ENCODE assay signal across 8 cellular contexts in the genomic region with DNA sequence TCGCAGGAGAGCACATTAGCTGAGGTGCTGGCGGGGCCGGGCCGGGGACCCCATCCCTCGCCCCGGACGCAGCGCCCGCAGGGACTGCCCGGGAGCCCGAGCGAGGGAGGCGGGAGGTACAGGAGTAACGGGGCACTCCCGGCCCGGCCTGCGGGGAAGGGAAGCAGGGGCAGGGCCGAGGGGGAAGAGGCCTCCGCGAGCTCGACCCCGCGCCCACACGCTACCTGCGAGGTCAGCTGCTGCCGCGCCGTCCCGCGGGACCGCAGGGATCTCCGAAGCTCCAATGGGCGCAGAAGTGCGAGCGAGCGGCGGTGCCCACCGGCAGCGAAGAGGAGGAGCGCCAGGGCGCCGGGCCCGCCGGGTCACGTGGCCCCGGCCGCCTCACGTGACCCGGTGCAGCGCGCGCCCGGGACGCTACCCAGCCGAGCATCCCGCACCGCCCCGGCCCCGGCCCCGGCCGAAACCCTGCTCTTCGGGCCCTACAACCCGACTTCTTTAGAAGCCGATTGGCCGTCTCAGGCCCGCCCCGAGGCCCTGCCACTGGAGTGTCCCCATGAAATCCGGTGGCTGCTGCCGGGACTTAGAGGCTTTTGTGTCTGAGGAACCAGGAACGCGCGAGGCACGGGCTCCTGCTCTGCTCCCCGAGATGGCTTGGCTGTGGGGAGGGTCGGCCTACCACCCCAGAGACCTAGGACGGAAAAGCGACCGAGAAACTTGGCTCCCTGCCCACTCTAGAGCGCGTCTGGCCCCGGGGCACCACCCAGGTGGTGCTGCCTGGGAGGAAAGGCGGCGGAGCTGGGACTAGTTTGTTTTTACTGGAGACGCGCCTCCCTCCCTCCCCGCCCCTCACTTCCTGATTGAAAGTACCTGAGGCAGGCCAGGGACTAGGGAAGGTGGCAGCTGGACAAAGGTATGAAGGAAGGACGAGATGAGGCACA. TPM values are rescaled to one million over a fixed set of nuclear protein-coding genes. Genes with fewer than 3 reads are reported as not detected.
DNase-seq lines count a peak whose midpoint lies in the region; ATAC-seq and TF ChIP-seq lines count a peak whose summit lies in the region.

A gene (minus strand): TSS at position 339 of the 938 bp plus-strand sequence. CDS start 18,279 bp downstream, outside the sequence.

- 0 out of 2 replicates have a peak, but pooled peaks cover 7% of the 10 kb centered on the region for H3K79me2 ChIP-seq in OCI-LY3 (ENCODE audit: low read length)

- no peaks in the 10 kb centered on the region for H3K9me3 Mint-ChIP-seq in activated T-cell treated with anti-CD3 and anti-CD28 coated beads, Interleukin-2, amount 50 U/mL, for 4 hours

- no peaks in the 10 kb centered on the region for H3K9me3 ChIP-seq in OCI-LY3 (ENCODE audit: insufficient read depth, low read length)
- H3K9me3 ChIP-seq in mucosa of stomach (ENCODE audit: control insufficient read depth, low read length): no peaks in the 10 kb centered on the region

- H3K4me1 ChIP-seq in OCI-LY3 (ENCODE audit: low read length) (peaks cover 15% of the 10 kb centered on the region), mucosa of stomach (ENCODE audit: control insufficient read depth, insufficient read depth, low read length) (peaks cover 8% of the 10 kb centered on the region)

- no peaks in the 10 kb centered on the region for H3K27me3 Mint-ChIP-seq in activated T-cell treated with anti-CD3 and anti-CD28 coated beads, Interleukin-2, amount 50 U/mL, for 4 hours (ENCODE audit: low read depth)

- peaks cover 11% of the 10 kb centered on the region for H3K36me3 Mint-ChIP-seq in activated T-cell treated with anti-CD3 and anti-CD28 coated beads, Interleukin-2, amount 50 U/mL, for 4 hours (ENCODE audit: insufficient read depth)

- peaks cover 33% of the 10 kb centered on the region for H3K4me1 Mint-ChIP-seq in activated T-cell treated with anti-CD3 and anti-CD28 coated beads, Interleukin-2, amount 50 U/mL, for 4 hours (ENCODE audit: low read depth)

- no peak for TF ChIP-seq CTCF in OCI-LY3 (IDR thresholded peaks at IDR 0.05; ENCODE audit: low read depth, low read length)

- H3K4me2 ChIP-seq in OCI-LY3 (ENCODE audit: low read length): peak within 1 kb of the TSS; percentile 96

- peak within 1 kb of the TSS; percentile 99 for H2AFZ ChIP-seq in OCI-LY3 (ENCODE audit: low read depth, low read length)

- H4K20me1 ChIP-seq in OCI-LY3 (ENCODE audit: insufficient read depth, low read length): no peaks in the 10 kb centered on the region

- peak within 1 kb of the TSS; percentile 36 for H3K27ac ChIP-seq in OCI-LY3 (ENCODE audit: low read length)

- no peaks in the 10 kb centered on the region for H3K27me3 ChIP-seq in OCI-LY3 (ENCODE audit: low read depth, low read length)
- H3K27me3 ChIP-seq in mucosa of stomach (ENCODE audit: control insufficient read depth, insufficient read depth, low read length): no peaks in the 10 kb centered on the region

- ATAC-seq in GM19438 (IDR thresholded peaks at IDR 0.05; ENCODE audit: low read depth, unreplicated experiment): peak; percentile 91
- peak; percentile 76 for ATAC-seq in HG03565 (IDR thresholded peaks at IDR 0.05; ENCODE audit: unreplicated experiment)
- ATAC-seq in activated T-cell treated with anti-CD3 and anti-CD28 coated beads, Interleukin-2, amount 50 U/mL, for 4 hours: peak; percentile 97 to 98
- ATAC-seq in esophagus mucosa: peak; percentile 90

- peak within 1 kb of the TSS; percentile 93 for H3K4me3 ChIP-seq in OCI-LY3 (ENCODE audit: low read length)
- peak within 1 kb of the TSS; percentile 43 for H3K4me3 ChIP-seq in mucosa of stomach (ENCODE audit: low read length)

- H3K9ac ChIP-seq in OCI-LY3 (ENCODE audit: low read length): peak within 1 kb of the TSS; percentile 89
- peak within 1 kb of the TSS; percentile 86 for H3K9ac ChIP-seq in mucosa of stomach (ENCODE audit: low read length)

- H3K36me3 ChIP-seq in OCI-LY3 (replicated peaks; ENCODE audit: low read depth, low read length): no peaks in the 10 kb centered on the region
- H3K36me3 ChIP-seq in mucosa of stomach (ENCODE audit: control insufficient read depth, insufficient read depth, low read length): no peaks in the 10 kb centered on the region

- DNase-seq in COLO668 (lab: John Stamatoyannopoulos, UW; ENCODE audit: unreplicated experiment): peak; percentile 95
- peak; percentile 52 for DNase-seq in activated T-cell treated with anti-CD3 and anti-CD28 coated beads, Interleukin-2, amount 50 U/mL, for 4 hours
- peak; percentile 74 for DNase-seq in stimulated activated CD8-positive, alpha-beta memory T cell treated with anti-CD3 and anti-CD28 coated beads, Interleukin-4, amount 100 ng/mL, for 48 hours

- H3K4me3 Mint-ChIP-seq in activated T-cell treated with anti-CD3 and anti-CD28 coated beads, Interleukin-2, amount 50 U/mL, for 4 hours: peak within 1 kb of the TSS; percentile 89

RNA-seq across cellular contexts. Expression of the gene that starts here (rescaled TPM):
- total RNA-seq in activated T-cell treated with anti-CD3 and anti-CD28 coated beads, Interleukin-2, amount 50 U/mL, for 4 hours: 10 to 100 TPM; 11.6 to 14.0 (median 11.9) TPM
- 4.5 TPM for total RNA-seq in esophagus mucosa

Comparison
In these comparisons a context has a peak if more than half of its experiments do, and no peak if none do; other contexts are left out.
1. Peak in every context shown above with its lines: DNase-seq, ATAC-seq, H3K4me3 ChIP-seq and H3K27ac ChIP-seq.